In the genomic region with DNA sequence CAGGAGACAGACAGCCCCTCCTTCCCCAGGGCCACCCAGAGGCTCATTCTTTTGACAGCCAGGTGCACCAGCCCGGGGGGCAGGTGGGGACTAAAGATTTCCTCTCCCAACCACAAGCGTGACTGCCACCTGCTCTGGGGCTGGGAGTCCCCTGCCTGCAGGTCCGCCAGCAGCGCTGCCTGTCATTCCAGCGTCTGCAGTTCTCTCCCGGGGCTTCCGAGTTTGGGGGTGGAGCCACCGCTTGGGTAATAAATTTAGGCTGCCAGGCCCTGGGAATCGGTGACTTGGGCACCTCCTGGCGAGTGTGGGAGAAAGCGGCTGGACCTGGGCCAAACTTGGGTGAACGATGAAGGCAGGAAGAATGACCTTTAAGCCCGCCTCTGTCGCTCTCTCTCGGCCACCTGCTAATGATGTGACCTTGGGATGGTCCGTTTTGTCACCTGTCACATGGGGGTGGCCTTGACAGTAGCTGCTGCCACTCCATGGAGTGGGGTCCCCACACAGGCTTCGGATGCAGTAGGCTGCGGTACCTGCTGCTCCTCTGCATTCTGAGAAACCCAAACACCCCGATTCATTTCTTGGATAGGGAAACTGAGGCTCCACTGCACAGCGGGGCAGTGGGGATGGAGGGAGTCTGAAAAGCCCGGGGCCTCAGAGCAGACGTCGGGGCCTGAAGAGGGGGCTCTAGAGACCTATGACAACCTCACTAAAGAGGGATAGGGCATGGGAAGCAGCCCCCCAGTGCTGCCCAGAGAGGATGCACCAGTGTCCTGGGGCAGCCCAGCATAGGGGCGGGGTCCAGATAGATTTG, we compare ENCODE assay signal across 8 cellular contexts. TPM values are rescaled to one million over a fixed set of nuclear protein-coding genes. Genes with fewer than 3 reads are reported as not detected.
A peak's percentile ranks its signal among the peaks of the same experiment; 100 is the strongest.
DNase-seq lines count a peak whose midpoint lies in the region; ATAC-seq and TF ChIP-seq lines count a peak whose summit lies in the region.

No MANE protein-coding gene starts in this region.

- no peaks in the 10 kb centered on the region for H3K27me3 ChIP-seq in neural cell (ENCODE audit: insufficient read depth, low read depth, low read length)

- H3K4me3 ChIP-seq in epithelial cell of proximal tubule (ENCODE audit: low read depth, low read length): peak overlapping the region; percentile 97
- H3K4me3 ChIP-seq in neural cell (ENCODE audit: low read length): peak overlapping the region; percentile 60

- H3K36me3 Mint-ChIP-seq in T-helper 1 cell treated with Interleukin-12 subunit alpha and Interleukin-12 subunit beta and Interleukin-4 antibody, amounts not matched to agents 30 μg/mL and 1 μg/mL, for 36 hours (ENCODE audit: low read depth): no peaks in the 10 kb centered on the region

- H3K9me3 Mint-ChIP-seq in T-helper 1 cell treated with Interleukin-12 subunit alpha and Interleukin-12 subunit beta and Interleukin-4 antibody, amounts not matched to agents 30 μg/mL and 1 μg/mL, for 36 hours: no peaks in the 10 kb centered on the region

- no peaks in the 10 kb centered on the region for H3K9me3 ChIP-seq in neural cell (ENCODE audit: low read length)

- no peaks in the 10 kb centered on the region for H4K20me1 ChIP-seq in neural cell (ENCODE audit: insufficient read depth)

- no peaks in the 10 kb centered on the region for H3F3A ChIP-seq in neural cell (ENCODE audit: insufficient read depth, low read length, poor library complexity, severe bottlenecking)

- no peaks in the 10 kb centered on the region for H3K9me2 ChIP-seq in neural cell (ENCODE audit: insufficient read depth, low read length)

- H2AFZ ChIP-seq in neural cell (ENCODE audit: low read depth, low read length): no peak overlapping the region

- no peaks in the 10 kb centered on the region for H3K36me3 ChIP-seq in neural cell (ENCODE audit: insufficient read depth, low read length)

- TF ChIP-seq CTCF in epithelial cell of proximal tubule (conservative IDR thresholded peaks at IDR 0.05; ENCODE audit: low read depth, low read length): peak; percentile 45
- TF ChIP-seq CTCF in neural cell (IDR thresholded peaks at IDR 0.05; ENCODE audit: poor library complexity, severe bottlenecking): no peak

- ATAC-seq in HG03469 (IDR thresholded peaks at IDR 0.05; ENCODE audit: unreplicated experiment): no peak
- no peak for ATAC-seq in HG02870 (IDR thresholded peaks at IDR 0.05; ENCODE audit: unreplicated experiment)

- H3K27ac Mint-ChIP-seq in T-helper 1 cell treated with Interleukin-12 subunit alpha and Interleukin-12 subunit beta and Interleukin-4 antibody, amounts not matched to agents 30 μg/mL and 1 μg/mL, for 36 hours: peak overlapping the region; percentile 85

- no peak for TF ChIP-seq EP300 in neural cell (conservative IDR thresholded peaks at IDR 0.05; ENCODE audit: poor library complexity, severe bottlenecking)

- H3K27ac ChIP-seq in neural cell (ENCODE audit: low read length): no peak overlapping the region

- TF ChIP-seq RAD21 in neural cell (conservative IDR thresholded peaks at IDR 0.05): no peak

- H3K9ac ChIP-seq in neural cell (ENCODE audit: low read length): no peak overlapping the region

- H3K27me3 Mint-ChIP-seq in T-helper 1 cell treated with Interleukin-12 subunit alpha and Interleukin-12 subunit beta and Interleukin-4 antibody, amounts not matched to agents 30 μg/mL and 1 μg/mL, for 36 hours (ENCODE audit: low read depth): peaks cover 3% of the 10 kb centered on the region

- peaks cover 6% of the 10 kb centered on the region for H3K4me1 Mint-ChIP-seq in T-helper 1 cell treated with Interleukin-12 subunit alpha and Interleukin-12 subunit beta and Interleukin-4 antibody, amounts not matched to agents 30 μg/mL and 1 μg/mL, for 36 hours (ENCODE audit: low read depth)

- DNase-seq in NCI-H2227 (lab: John Stamatoyannopoulos, UW; ENCODE audit: unreplicated experiment) (peak; percentile 71), NCI-H2227 treated with DMSO at 0.1 percent for 48 hours (lab: John Stamatoyannopoulos, UW) (no peak), NCI-H1417 (lab: John Stamatoyannopoulos, UW) (peak; percentile 77 to 98 (median 96)), epithelial cell of proximal tubule (ENCODE audit: low read depth) (no peak)

- H3K4me2 ChIP-seq in neural cell (ENCODE audit: low read length): no peak overlapping the region

- H3K79me2 ChIP-seq in neural cell (replicated peaks; ENCODE audit: insufficient read depth, low read length): no peaks in the 10 kb centered on the region

- H3K4me3 Mint-ChIP-seq in T-helper 1 cell treated with Interleukin-12 subunit alpha and Interleukin-12 subunit beta and Interleukin-4 antibody, amounts not matched to agents 30 μg/mL and 1 μg/mL, for 36 hours: peak overlapping the region; percentile 79

TF ChIP-seq in neural cell, 6 proteins besides CTCF, POLR2A, EP300 and RAD21:
- TF ChIP-seq TAF1 (IDR thresholded peaks at IDR 0.05; ENCODE audit: low read depth): no peak
- TF ChIP-seq POLR2AphosphoS5 (IDR thresholded peaks at IDR 0.05): no peak

RNA-seq across cellular contexts. Expression of a gene that starts 12.8 kb away (rescaled TPM):
- not detected in 2 replicates for total RNA-seq in epithelial cell of proximal tubule
- polyA plus RNA-seq in neural cell: not detected in 2 replicates
- not detected in 2 replicates for polyA minus RNA-seq in neural cell

RNA-seq across cellular contexts. Expression of a gene that starts 21.9 kb away (rescaled TPM):
- 0.69 and 0.94 TPM in 2 replicates for total RNA-seq in epithelial cell of proximal tubule
- polyA plus RNA-seq in neural cell: 0.62 TPM in 1 of 2 replicates, not detected in the other
- polyA minus RNA-seq in neural cell: not detected in 2 replicates

RNA-seq across cellular contexts. Expression of a gene that starts 24.5 kb away (rescaled TPM):
- total RNA-seq in epithelial cell of proximal tubule: 1.4 and 5.4 TPM in 2 replicates
- polyA plus RNA-seq in neural cell: 0.64 and 0.82 TPM in 2 replicates
- polyA minus RNA-seq in neural cell: not detected in 2 replicates

RNA-seq across cellular contexts. Expression of a gene that starts 35.8 kb away (rescaled TPM):
- total RNA-seq in epithelial cell of proximal tubule: 35.1 and 56.8 TPM in 2 replicates
- polyA plus RNA-seq in neural cell: 34.2 and 42.1 TPM in 2 replicates
- polyA minus RNA-seq in neural cell: 20.1 and 23.9 TPM in 2 replicates

RNA-seq across cellular contexts. Expression of a gene that starts 42.2 kb away (rescaled TPM):
- 1.5 TPM in 1 of 2 replicates, not detected in the other for total RNA-seq in epithelial cell of proximal tubule
- polyA plus RNA-seq in neural cell: 0.97 and 1.0 TPM in 2 replicates
- polyA minus RNA-seq in neural cell: 0.97 TPM in 1 of 2 replicates, not detected in the other

Comparison
In these comparisons a context has a peak if more than half of its experiments do, and no peak if none do; other contexts are left out.
1. DNase-seq: peak in NCI-H2227 (single experiment) and NCI-H1417 (3 of 3); none in NCI-H2227 treated with DMSO at 0.1 percent for 48 hours (single experiment) and epithelial cell of proximal tubule (single experiment).